ENCODE assay signal across 16 cellular contexts in the genomic region with DNA sequence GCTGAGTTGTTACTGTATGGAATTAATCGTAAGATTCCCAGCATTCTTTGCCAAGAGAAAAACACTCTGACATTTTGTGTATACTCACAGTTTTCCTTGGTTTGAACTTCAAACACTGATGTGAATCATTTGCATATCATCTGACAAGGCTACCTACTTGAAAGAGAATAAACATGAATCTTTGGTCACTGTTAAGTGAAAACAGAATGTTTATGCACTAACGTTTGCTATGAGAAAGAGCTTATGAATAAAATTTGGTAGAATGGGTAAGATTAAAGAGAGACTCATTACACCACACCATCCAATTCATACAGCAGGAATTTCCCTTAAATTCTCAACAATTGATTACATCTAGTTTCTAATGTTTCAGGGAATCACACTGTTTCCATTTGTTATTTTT. TPM values are rescaled to one million over a fixed set of nuclear protein-coding genes. Genes with fewer than 3 reads are reported as not detected.
A peak's percentile ranks its signal among the peaks of the same experiment; 100 is the strongest.
DNase-seq lines count a peak whose midpoint lies in the region; ATAC-seq lines count a peak whose summit lies in the region.
"Had no signal": no experiment of that assay in that cellular context is flagged by ENCODE, and none has a peak within 500 bp of the region (broad histone marks: within the 10 kb centered on the region; RNA-seq: fewer than 3 reads in every experiment).

No MANE protein-coding gene starts in this region.

- ATAC-seq in HG02852 (IDR thresholded peaks at IDR 0.05; ENCODE audit: unreplicated experiment) = no peak
- ATAC-seq: CD8-positive, alpha-beta T cell had no signal

- DNase-seq in GM03348 (ENCODE audit: low spot score) (peak; percentile 29), M059J (ENCODE audit: low read depth) (peak; percentile 59), fibroblast of gingiva (ENCODE audit: low read depth) (peak; percentile 79), NCI-H146 treated with DMSO at 0.1 percent for 48 hours (lab: John Stamatoyannopoulos, UW; ENCODE audit: unreplicated experiment) (no peak), SIG-M5 (lab: John Stamatoyannopoulos, UW) (no peak), GM19238 (ENCODE audit: insufficient read length, low spot score) (no peak)
- DNase-seq: CD8-positive, alpha-beta T cell; DND-41; Kasumi-1; NCI-H1105 treated with DMSO at 0.1 percent for 48 hours; NCI-H187 treated with DMSO at 0.1 percent for 48 hours; NK-92 treated with Interleukin-12 subunit alpha and Interleukin-12 subunit beta, amount 100 ng/mL, for 24 hours; OCI-M1; SHP77 treated with DMSO at 0.1 percent for 48 hours had no signal

RNA-seq across cellular contexts. Expression of gene MACC1, which starts 46.6 kb away (rescaled TPM):
- 0.07 and 0.15 TPM in 2 replicates for total RNA-seq in M059J (2014; rRNA removed; shearing (Covaris generic))
- total RNA-seq: HT1080 had no signal

Comparison
In these comparisons a context has a peak if more than half of its experiments do, and no peak if none do; other contexts are left out.
1. DNase-seq: peak in GM03348 (single experiment), M059J (single experiment) and fibroblast of gingiva (single experiment); none in NCI-H146 treated with DMSO at 0.1 percent for 48 hours (single experiment), SIG-M5 (single experiment) and GM19238 (single experiment).